In genomic region chr5:171367424-171368370, GRCh38 we compare ENCODE assay signal across 1 cellular context.
TF ChIP-seq lines count a peak whose summit lies in the region.

No MANE protein-coding gene starts in this region.

TF ChIP-seq in SK-N-SH treated with all-trans-retinoic acid at 6 μM for 48 hours, 23 proteins besides CTCF, POLR2A, EP300 and RAD21 (continued from another document):
- TF ChIP-seq TSHZ2 (CRISPR knock-in tag; IDR thresholded peaks at IDR 0.05): no peak
- TF ChIP-seq PPARA (CRISPR knock-in tag; IDR thresholded peaks at IDR 0.05; ENCODE audit: borderline replicate concordance): no peak
- TF ChIP-seq ESRRG (CRISPR knock-in tag; IDR thresholded peaks at IDR 0.05): no peak
- no peak for TF ChIP-seq ARNTL (CRISPR knock-in tag; IDR thresholded peaks at IDR 0.05; ENCODE audit: borderline replicate concordance, low read depth)
- TF ChIP-seq CSRNP3 (CRISPR knock-in tag; IDR thresholded peaks at IDR 0.05): no peak
- TF ChIP-seq ZFP30 (CRISPR knock-in tag; IDR thresholded peaks at IDR 0.05): no peak
